Comparison of ENCODE assay signal across 26 cellular contexts in genomic region chr2:233862261-233862768, GRCh38. TPM values are rescaled to one million over a fixed set of nuclear protein-coding genes. Genes with fewer than 3 reads are reported as not detected.
A peak's percentile ranks its signal among the peaks of the same experiment; 100 is the strongest.
DNase-seq lines count a peak whose midpoint lies in the region; ATAC-seq and TF ChIP-seq lines count a peak whose summit lies in the region.
"Had no signal": no experiment of that assay in that cellular context is flagged by ENCODE, and none has a peak within 500 bp of the region (broad histone marks: within the 10 kb centered on the region; RNA-seq: fewer than 3 reads in every experiment).

No MANE protein-coding gene starts in this region.

- H4K91ac ChIP-seq in neuronal stem cell (ENCODE audit: low read depth, low read length, poor library complexity), result no peak overlapping the region

- no peak overlapping the region for H3K9ac ChIP-seq in HCT116 (ENCODE audit: low read length)
- no peak overlapping the region for H3K9ac ChIP-seq in neuronal stem cell (ENCODE audit: low read depth, low read length, poor library complexity)
- H3K9ac ChIP-seq: KMS-11 had no signal

- H2AK5ac ChIP-seq in neuronal stem cell (ENCODE audit: low read depth, low read length), result no peak overlapping the region

- no peak overlapping the region for H3K4ac ChIP-seq in neuronal stem cell (ENCODE audit: low read length)

- H3K27me3 Mint-ChIP-seq in WTC11 (ENCODE audit: low read depth), result no peaks in the 10 kb centered on the region

- H3K4me3 Mint-ChIP-seq in WTC11, result no peak overlapping the region
- H3K4me3 Mint-ChIP-seq: CD14-positive monocyte; CD8-positive, alpha-beta memory T cell had no signal

- CTCF ChIA-PET in HCT116 (lab: Charles Lee), result no interaction called here
- CTCF ChIA-PET in WTC11 (lab: Charles Lee), result no interaction called here

- no peak overlapping the region for H2BK5ac ChIP-seq in neuronal stem cell (ENCODE audit: low read length)

- H3K9me2 ChIP-seq in HCT116 (ENCODE audit: insufficient read depth), result no peaks in the 10 kb centered on the region

- H3K9me3 Mint-ChIP-seq in WTC11, result peaks cover 15% of the 10 kb centered on the region

- H2BK12ac ChIP-seq in neuronal stem cell (ENCODE audit: low read length), result no peak overlapping the region

- TF ChIP-seq CTCF in GM12873 (IDR thresholded peaks at IDR 0.05; ENCODE audit: insufficient read depth, low read depth, low read length, missing control alignments), result peak; percentile 2
- TF ChIP-seq CTCF in HCT116 (IDR thresholded peaks at IDR 0.05 in 2 of 3, conservative IDR thresholded peaks at IDR 0.05 in 1 of 3; ENCODE audit: borderline replicate concordance in 1 of 3, insufficient read depth in 1 of 3, low read depth in 2 of 3, low read length in 2 of 3), result no peak
- no peak for TF ChIP-seq CTCF in WTC11 (IDR thresholded peaks at IDR 0.05)

- peak; percentile 46; the same call in 1 of the 2 replicates for ATAC-seq in HCT116
- ATAC-seq in WTC11, result peak; percentile 69
- ATAC-seq in HG03439 (IDR thresholded peaks at IDR 0.05; ENCODE audit: unreplicated experiment), result no peak
- ATAC-seq: Right ventricle myocardium inferior had no signal

- POLR2A ChIA-PET in HCT116 (lab: Charles Lee), result no interaction called here
- POLR2A ChIA-PET in WTC11 (lab: Charles Lee), result no interaction called here

- H2AFZ ChIP-seq in HCT116 (ENCODE audit: low read depth, low read length, poor library complexity, severe bottlenecking), result no peak overlapping the region
- H2AFZ ChIP-seq in neuronal stem cell (ENCODE audit: low read length), result peak overlapping the region; percentile 78

- H3K27ac ChIP-seq in HCT116 (ENCODE audit: low read depth, low read length) (no peak overlapping the region), neuronal stem cell (replicated peaks; ENCODE audit: low read length) (no peak overlapping the region)
- H3K27ac ChIP-seq: KMS-11, SJCRH30 had no signal

- no peak for DNase-seq in HCT116 (ENCODE audit: low read depth, low spot score)
- DNase-seq in WTC11 (ENCODE audit: low spot score), result no peak
- no peak for DNase-seq in neuronal stem cell (ENCODE audit: low spot score)
- DNase-seq in MV-4-11 (lab: John Stamatoyannopoulos, UW), result no peak
- DNase-seq in NCI-H1930 (lab: John Stamatoyannopoulos, UW), result no peak
- DNase-seq: BE2C; CD8-positive, alpha-beta memory T cell; DMS 273 treated with DMSO at 0.1 percent for 48 hours; DMS79; EL; GDM1; IMR-90; MM.1S; NCI-H1092; NCI-H1417 treated with DMSO at 0.1 percent for 48 hours; NCI-H1694 treated with DMSO at 0.1 percent for 48 hours; NCI-H2081 treated with DMSO at 0.1 percent for 48 hours; NCI-H2171; NCI-H226; NCI-H510A treated with DMSO at 0.1 percent for 48 hours; SJCRH30 had no signal

- H4K8ac ChIP-seq in neuronal stem cell (ENCODE audit: low read depth, low read length), result no peak overlapping the region

- TF ChIP-seq RAD21 in HCT116 (IDR thresholded peaks at IDR 0.05; ENCODE audit: low read depth), result no peak

- BruUV-seq in HCT116 (replicated peaks; lab: Mats Ljungman, UMichigan), result no TSS peak

- no peak overlapping the region for H3K18ac ChIP-seq in neuronal stem cell (ENCODE audit: low read length)

- RAD21 ChIA-PET in HCT116 (lab: Charles Lee; ENCODE audit: low non-redundant PET in 1 of 2, low total read pairs in 2 of 2, uncharacterized antibody in 2 of 2, unreplicated experiment in 2 of 2), result no interaction called here

- peaks cover 33% of the 10 kb centered on the region for H3K36me3 Mint-ChIP-seq in WTC11
- H3K36me3 Mint-ChIP-seq: CD14-positive monocyte had no signal

- H3K23ac ChIP-seq in neuronal stem cell (ENCODE audit: low read depth, low read length, poor library complexity), result no peak overlapping the region

- H3K27me3 ChIP-seq in HCT116 (ENCODE audit: insufficient read depth, low read length), result no peaks in the 10 kb centered on the region
- no peaks in the 10 kb centered on the region for H3K27me3 ChIP-seq in neuronal stem cell (ENCODE audit: control insufficient read depth in 3 of 3, insufficient read depth in 3 of 3, low read depth in 1 of 3, low read length in 3 of 3)
- H3K27me3 ChIP-seq: BE2C, SJCRH30 had no signal

- H3K36me3 ChIP-seq in HCT116 (ENCODE audit: control insufficient read depth in 1 of 2, insufficient read depth in 2 of 2, low read length in 2 of 2) (peaks cover 0 to 12% of the 10 kb centered on the region in 2 experiments; a peak in 1 of 4 replicates), neuronal stem cell (replicated peaks in 1 of 2; ENCODE audit: control insufficient read depth in 2 of 2, insufficient read depth in 2 of 2, low read length in 2 of 2) (peaks cover 0 to 10% of the 10 kb centered on the region in 2 donors)
- H3K36me3 ChIP-seq: SJCRH30 had no signal

- H2BK15ac ChIP-seq in neuronal stem cell (ENCODE audit: low read length), result no peak overlapping the region

- H2BK120ac ChIP-seq in neuronal stem cell (ENCODE audit: low read depth, low read length), result peak overlapping the region; percentile 72

- H3K14ac ChIP-seq in neuronal stem cell (ENCODE audit: low read length), result no peak overlapping the region

- TF ChIP-seq POLR2A in HCT116 (IDR thresholded peaks at IDR 0.05; ENCODE audit: borderline replicate concordance, extremely low read depth, insufficient read depth, insufficient read length), result no peak

- H3K4me1 Mint-ChIP-seq in WTC11, result peaks cover 28% of the 10 kb centered on the region

- H3K9me3 ChIP-seq in HCT116 (ENCODE audit: control insufficient read depth in 1 of 2, insufficient read depth in 1 of 2, low read depth in 1 of 2, low read length in 2 of 2) (no peaks in the 10 kb centered on the region), neuronal stem cell (replicated peaks in 1 of 2; ENCODE audit: control insufficient read depth in 2 of 2, insufficient read depth in 1 of 2, low read depth in 1 of 2, low read length in 2 of 2) (peaks cover 0 to 7% of the 10 kb centered on the region in 2 donors)
- H3K9me3 ChIP-seq: BE2C, SJCRH30 had no signal

- WGBS in neuronal stem cell (ENCODE audit: extremely low coverage in 2 of 2, insufficient read length in 2 of 2, insufficient replicate concordance in 1 of 2), 2 donors, result no CpG with 5 or more reads among the region's 4 CpGs

- no peak overlapping the region for H3K4me2 ChIP-seq in HCT116 (ENCODE audit: low read length)
- no peak overlapping the region for H3K4me2 ChIP-seq in neuronal stem cell (ENCODE audit: insufficient read depth, low read length, poor library complexity, severe bottlenecking)
- H3K4me2 ChIP-seq: KMS-11 had no signal

- no peak overlapping the region for H3K27ac Mint-ChIP-seq in WTC11
- H3K27ac Mint-ChIP-seq: CD14-positive monocyte; CD8-positive, alpha-beta memory T cell had no signal

- intact Hi-C loops in HCT116 (cut with micrococcal nuclease), result no loop called here

- H3K4me1 ChIP-seq in HCT116 (ENCODE audit: control insufficient read depth in 1 of 2, insufficient read depth in 2 of 2, low read length in 2 of 2) (peaks cover 0 to 4% of the 10 kb centered on the region in 2 experiments; a peak in 2 of 4 replicates), neuronal stem cell (ENCODE audit: control insufficient read depth in 2 of 2, insufficient read depth in 1 of 2, low read depth in 1 of 2, low read length in 2 of 2) (peaks cover 0 to 1% of the 10 kb centered on the region in 2 donors)
- H3K4me1 ChIP-seq: BE2C, SJCRH30 had no signal

- H4K20me1 ChIP-seq in HCT116 (ENCODE audit: insufficient read depth), result no peaks in the 10 kb centered on the region

- H3K79me2 ChIP-seq in HCT116 (ENCODE audit: insufficient read depth, low read length), result peaks cover 25% of the 10 kb centered on the region

- no peak overlapping the region for H3K4me3 ChIP-seq in HCT116 (replicated peaks in 1 of 2; ENCODE audit: low read depth in 1 of 2, low read length in 2 of 2)
- H3K4me3 ChIP-seq in neuronal stem cell (ENCODE audit: low read length in 2 of 2), result no peak overlapping the region
- H3K4me3 ChIP-seq: SJCRH30 had no signal

- H3K79me1 ChIP-seq in neuronal stem cell (ENCODE audit: low read depth, low read length), result no peaks in the 10 kb centered on the region

TF ChIP-seq in HCT116, 20 proteins besides CTCF, POLR2A, EP300 and RAD21 (continues in another document):
- TF ChIP-seq EGR1 (IDR thresholded peaks at IDR 0.05; ENCODE audit: low read depth) (no peak), TCF7L2 (IDR thresholded peaks at IDR 0.05; ENCODE audit: borderline replicate concordance, extremely low read depth, insufficient read depth, insufficient read length) (no peak), MAX (IDR thresholded peaks at IDR 0.05) (no peak), EZH2 (IDR thresholded peaks at IDR 0.05) (no peak), YY1 (IDR thresholded peaks at IDR 0.05; ENCODE audit: extremely low read depth, insufficient replicate concordance, low read depth, low read length) (no peak), ZNF274 (IDR thresholded peaks at IDR 0.05; ENCODE audit: low read depth, low read length) (no peak)

TF ChIP-seq in WTC11, 78 proteins besides CTCF, POLR2A, EP300 and RAD21 (continues in another document):
- no peak for TF ChIP-seq CREM (CRISPR knock-in tag; IDR thresholded peaks at IDR 0.05)
- TF ChIP-seq NFATC4 (CRISPR knock-in tag; IDR thresholded peaks at IDR 0.05), result no peak
- no peak for TF ChIP-seq NR2C2 (CRISPR knock-in tag; IDR thresholded peaks at IDR 0.05)

RNA-seq across cellular contexts. Expression of gene HJURP, which starts 8.0 kb away (rescaled TPM):
- 64.1 TPM for total RNA-seq in HCT116 (2021; ENCODE audit: unreplicated experiment)
- polyA plus RNA-seq in HCT116 (2012), result 68.9 and 72.0 TPM in 2 replicates
- 64.2 to 83.7 TPM (median 67.5 TPM) in 3 replicates for total RNA-seq in WTC11 (2021)
- 60.7 TPM for polyA plus RNA-seq in neuronal stem cell (2013, experiment 1 of 2)
- polyA plus RNA-seq in neuronal stem cell (2013, experiment 2 of 2), result 61.4 TPM
- polyA plus RNA-seq: CD14-positive monocyte; CD8-positive, alpha-beta memory T cell had no signal

RNA-seq across cellular contexts. Expression of gene TRPM8, which starts 54.9 kb away (rescaled TPM):
- total RNA-seq in HCT116 (2021; ENCODE audit: unreplicated experiment), result 0.39 TPM
- 0.34 and 0.35 TPM in 2 replicates for polyA plus RNA-seq in HCT116 (2012)
- total RNA-seq in WTC11 (2021), result 0.26 TPM in 1 of 3 replicates, not detected in the others
- polyA plus RNA-seq in neuronal stem cell (2013, experiment 1 of 2), result 4.2 TPM
- polyA plus RNA-seq in neuronal stem cell (2013, experiment 2 of 2), result 4.8 TPM
- total RNA-seq: CD8-positive, alpha-beta memory T cell; IMR-90; Right ventricle myocardium inferior had no signal
- polyA plus RNA-seq: CD14-positive monocyte; CD8-positive, alpha-beta memory T cell; IMR-90 had no signal
